1 cellular context compared by ENCODE assay signal in the genomic region with DNA sequence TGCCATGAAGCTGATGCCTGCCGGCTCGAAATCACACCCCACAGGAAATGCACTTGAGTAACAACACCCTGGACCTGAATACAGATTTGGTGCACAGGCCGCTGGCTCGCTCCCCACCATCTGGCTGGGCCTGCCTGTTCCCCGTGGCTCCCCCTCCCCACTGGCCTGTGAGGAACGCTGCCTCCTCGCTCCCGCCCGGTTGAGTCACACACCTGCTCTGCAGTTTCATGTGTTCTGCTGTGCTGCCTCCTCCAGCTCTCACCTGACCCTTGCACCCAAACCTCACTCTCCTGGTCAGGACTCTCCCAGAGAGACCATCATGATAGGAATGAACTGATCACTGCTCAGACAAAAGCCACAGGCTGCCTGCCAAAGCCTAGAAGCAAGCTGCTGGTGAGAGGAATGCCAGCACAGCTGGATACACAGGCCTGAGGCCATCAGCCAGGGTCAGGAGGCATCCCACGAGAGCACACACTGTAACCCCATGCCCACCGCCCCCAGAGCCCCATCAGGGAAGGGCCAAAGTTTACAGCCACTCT.
TF ChIP-seq lines count a peak whose summit lies in the region.

No MANE protein-coding gene starts in this region.

TF ChIP-seq in HepG2, 621 proteins besides CTCF, POLR2A, EP300 and RAD21 (continued from another document and continues in another):
- TF ChIP-seq TGIF2 (CRISPR knock-in tag; IDR thresholded peaks at IDR 0.05) (peak; percentile 70; the same call in 1 of the 2 replicates), ZFAT (CRISPR knock-in tag; conservative IDR thresholded peaks at IDR 0.05) (no peak), GATAD2A (CRISPR knock-in tag; IDR thresholded peaks at IDR 0.05) (peak; percentile 73), HNRNPK (IDR thresholded peaks at IDR 0.05; ENCODE audit: low read depth, low read length, poor library complexity, severe bottlenecking) (no peak), PHF5A (CRISPR knock-in tag; IDR thresholded peaks at IDR 0.05; ENCODE audit: low read depth, unreplicated experiment) (peak; percentile 52), ZNF441 (CRISPR knock-in tag; IDR thresholded peaks at IDR 0.05; ENCODE audit: borderline replicate concordance) (peak; percentile 34; the same call in 1 of the 2 replicates), IRF2 (CRISPR knock-in tag; IDR thresholded peaks at IDR 0.05) (peak; percentile 84), TBX2 (CRISPR knock-in tag; IDR thresholded peaks at IDR 0.05; ENCODE audit: borderline replicate concordance) (peak; percentile 86), AGO2 (optimal IDR thresholded peaks at IDR 0.05; ENCODE audit: low read depth, low read length) (peak; percentile 90), ZNF543 (CRISPR knock-in tag; IDR thresholded peaks at IDR 0.05) (no peak), NR2F1 (CRISPR knock-in tag; IDR thresholded peaks at IDR 0.05) (0 out of 4 replicates have a peak, but pooled peaks of 1 of the 2 experiments have one; percentile 30), MTA1 (CRISPR knock-in tag; IDR thresholded peaks at IDR 0.05; ENCODE audit: borderline replicate concordance) (peak; percentile 46; the same call in 1 of the 2 replicates), SKI (IDR thresholded peaks at IDR 0.05; ENCODE audit: partially characterized antibody) (peak; percentile 36), ZNF747 (CRISPR knock-in tag; IDR thresholded peaks at IDR 0.05; ENCODE audit: borderline replicate concordance) (peak; percentile 69; the same call in 1 of the 2 replicates), ZMAT3 (CRISPR knock-in tag; conservative IDR thresholded peaks at IDR 0.05) (0 out of 2 replicates have a peak, but pooled peaks have one; percentile 40), SRSF1 (optimal IDR thresholded peaks at IDR 0.05; ENCODE audit: low read depth, low read length) (peak; percentile 49), FIP1L1 (IDR thresholded peaks at IDR 0.05; ENCODE audit: borderline replicate concordance, insufficient read depth, low read depth, low read length) (0 out of 2 replicates have a peak, but pooled peaks have one; percentile 86), SOX13 (IDR thresholded peaks at IDR 0.05) (no peak), SOX13 (CRISPR knock-in tag; conservative IDR thresholded peaks at IDR 0.05 in 1 of 2, IDR thresholded peaks at IDR 0.05 in 1 of 2) (0 out of 4 replicates have a peak, but pooled peaks of 1 of the 2 experiments have one; percentile 21), KDM5B (CRISPR knock-in tag; IDR thresholded peaks at IDR 0.05; ENCODE audit: borderline replicate concordance) (peak; percentile 72; the same call in 1 of the 2 replicates), SOX5 (CRISPR knock-in tag; IDR thresholded peaks at IDR 0.05; ENCODE audit: borderline replicate concordance) (peak; percentile 62; the same call in 1 of the 2 replicates), MEF2D (CRISPR knock-in tag; IDR thresholded peaks at IDR 0.05) (peak; percentile 74), ZFP90 (CRISPR knock-in tag; IDR thresholded peaks at IDR 0.05; ENCODE audit: borderline replicate concordance) (peak; percentile 64; the same call in 1 of the 2 replicates), ZNF263 (CRISPR knock-in tag; IDR thresholded peaks at IDR 0.05) (peak; percentile 42; the same call in 1 of the 2 replicates), EED (CRISPR knock-in tag; IDR thresholded peaks at IDR 0.05) (peak; percentile 84; the same call in 1 of the 2 replicates), GABPB1 (CRISPR knock-in tag; IDR thresholded peaks at IDR 0.05) (peak; percentile 41; the same call in 1 of the 2 replicates), DPF2 (CRISPR knock-in tag; IDR thresholded peaks at IDR 0.05; ENCODE audit: borderline replicate concordance, low read depth) (peak; percentile 66; the same call in 1 of the 2 replicates), HMG20A (CRISPR knock-in tag; IDR thresholded peaks at IDR 0.05; ENCODE audit: borderline replicate concordance) (peak; percentile 56; the same call in 1 of the 2 replicates), POGZ (CRISPR knock-in tag; IDR thresholded peaks at IDR 0.05) (peak; percentile 41; the same call in 1 of the 2 replicates), ZBTB38 (CRISPR knock-in tag; IDR thresholded peaks at IDR 0.05) (peak; percentile 76; the same call in 1 of the 2 replicates), ZNF12 (CRISPR knock-in tag; IDR thresholded peaks at IDR 0.05) (0 out of 2 replicates have a peak, but pooled peaks have one; percentile 39), FOXM1 (CRISPR knock-in tag; IDR thresholded peaks at IDR 0.05) (no peak), HES4 (CRISPR knock-in tag; IDR thresholded peaks at IDR 0.05; ENCODE audit: borderline replicate concordance) (no peak), XRCC5 (optimal IDR thresholded peaks at IDR 0.05; ENCODE audit: low read length) (peak; percentile 84), TBP (CRISPR knock-in tag; IDR thresholded peaks at IDR 0.05) (no peak), FOXP1 (IDR thresholded peaks at IDR 0.05) (no peak), FOXP1 (CRISPR knock-in tag; IDR thresholded peaks at IDR 0.05) (peak; percentile 29; the same call in 1 of the 2 replicates), ZNF556 (CRISPR knock-in tag; IDR thresholded peaks at IDR 0.05; ENCODE audit: borderline replicate concordance) (peak; percentile 81)
- TF ChIP-seq, protein P1, sequence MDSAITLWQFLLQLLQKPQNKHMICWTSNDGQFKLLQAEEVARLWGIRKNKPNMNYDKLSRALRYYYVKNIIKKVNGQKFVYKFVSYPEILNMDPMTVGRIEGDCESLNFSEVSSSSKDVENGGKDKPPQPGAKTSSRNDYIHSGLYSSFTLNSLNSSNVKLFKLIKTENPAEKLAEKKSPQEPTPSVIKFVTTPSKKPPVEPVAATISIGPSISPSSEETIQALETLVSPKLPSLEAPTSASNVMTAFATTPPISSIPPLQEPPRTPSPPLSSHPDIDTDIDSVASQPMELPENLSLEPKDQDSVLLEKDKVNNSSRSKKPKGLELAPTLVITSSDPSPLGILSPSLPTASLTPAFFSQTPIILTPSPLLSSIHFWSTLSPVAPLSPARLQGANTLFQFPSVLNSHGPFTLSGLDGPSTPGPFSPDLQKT (CRISPR knock-in tag; IDR thresholded peaks at IDR 0.05; ENCODE audit: borderline replicate concordance): no peak
- TF ChIP-seq, protein P2, sequence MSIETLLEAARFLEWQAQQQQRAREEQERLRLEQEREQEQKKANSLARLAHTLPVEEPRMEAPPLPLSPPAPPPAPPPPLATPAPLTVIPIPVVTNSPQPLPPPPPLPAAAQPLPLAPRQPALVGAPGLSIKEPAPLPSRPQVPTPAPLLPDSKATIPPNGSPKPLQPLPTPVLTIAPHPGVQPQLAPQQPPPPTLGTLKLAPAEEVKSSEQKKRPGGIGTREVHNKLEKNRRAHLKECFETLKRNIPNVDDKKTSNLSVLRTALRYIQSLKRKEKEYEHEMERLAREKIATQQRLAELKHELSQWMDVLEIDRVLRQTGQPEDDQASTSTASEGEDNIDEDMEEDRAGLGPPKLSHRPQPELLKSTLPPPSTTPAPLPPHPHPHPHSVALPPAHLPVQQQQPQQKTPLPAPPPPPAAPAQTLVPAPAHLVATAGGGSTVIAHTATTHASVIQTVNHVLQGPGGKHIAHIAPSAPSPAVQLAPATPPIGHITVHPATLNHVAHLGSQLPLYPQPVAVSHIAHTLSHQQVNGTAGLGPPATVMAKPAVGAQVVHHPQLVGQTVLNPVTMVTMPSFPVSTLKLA (IDR thresholded peaks at IDR 0.05): 0 out of 2 replicates have a peak, but pooled peaks have one; percentile 15
- TF ChIP-seq, protein P3, sequence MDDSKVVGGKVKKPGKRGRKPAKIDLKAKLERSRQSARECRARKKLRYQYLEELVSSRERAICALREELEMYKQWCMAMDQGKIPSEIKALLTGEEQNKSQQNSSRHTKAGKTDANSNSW (CRISPR knock-in tag; IDR thresholded peaks at IDR 0.05; ENCODE audit: borderline replicate concordance): no peak
- TF ChIP-seq, protein P4, sequence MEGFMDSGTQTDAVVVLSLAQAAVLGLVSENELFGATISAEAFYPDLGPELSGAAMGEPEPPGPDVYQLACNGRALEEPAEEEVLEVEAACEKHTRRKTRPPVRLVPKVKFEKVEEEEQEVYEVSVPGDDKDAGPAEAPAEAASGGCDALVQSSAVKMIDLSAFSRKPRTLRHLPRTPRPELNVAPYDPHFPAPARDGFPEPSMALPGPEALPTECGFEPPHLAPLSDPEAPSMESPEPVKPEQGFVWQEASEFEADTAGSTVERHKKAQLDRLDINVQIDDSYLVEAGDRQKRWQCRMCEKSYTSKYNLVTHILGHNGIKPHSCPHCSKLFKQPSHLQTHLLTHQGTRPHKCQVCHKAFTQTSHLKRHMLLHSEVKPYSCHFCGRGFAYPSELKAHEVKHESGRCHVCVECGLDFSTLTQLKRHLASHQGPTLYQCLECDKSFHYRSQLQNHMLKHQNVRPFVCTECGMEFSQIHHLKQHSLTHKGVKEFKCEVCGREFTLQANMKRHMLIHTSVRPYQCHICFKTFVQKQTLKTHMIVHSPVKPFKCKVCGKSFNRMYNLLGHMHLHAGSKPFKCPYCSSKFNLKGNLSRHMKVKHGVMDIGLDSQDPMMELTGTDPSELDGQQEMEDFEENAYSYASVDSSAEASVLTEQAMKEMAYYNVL (CRISPR knock-in tag; IDR thresholded peaks at IDR 0.05; ENCODE audit: borderline replicate concordance): peak; percentile 43; the same call in 1 of the 2 replicates
- TF ChIP-seq, protein P5, sequence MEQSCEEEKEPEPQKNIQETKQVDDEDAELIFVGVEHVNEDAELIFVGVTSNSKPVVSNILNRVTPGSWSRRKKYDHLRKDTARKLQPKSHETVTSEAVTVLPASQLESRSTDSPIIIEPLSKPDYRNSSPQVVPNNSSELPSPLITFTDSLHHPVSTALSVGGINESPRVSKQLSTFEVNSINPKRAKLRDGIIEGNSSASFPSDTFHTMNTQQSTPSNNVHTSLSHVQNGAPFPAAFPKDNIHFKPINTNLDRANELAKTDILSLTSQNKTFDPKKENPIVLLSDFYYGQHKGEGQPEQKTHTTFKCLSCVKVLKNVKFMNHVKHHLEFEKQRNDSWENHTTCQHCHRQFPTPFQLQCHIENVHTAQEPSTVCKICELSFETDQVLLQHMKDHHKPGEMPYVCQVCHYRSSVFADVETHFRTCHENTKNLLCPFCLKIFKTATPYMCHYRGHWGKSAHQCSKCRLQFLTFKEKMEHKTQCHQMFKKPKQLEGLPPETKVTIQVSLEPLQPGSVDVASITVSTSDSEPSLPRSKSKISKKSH (CRISPR knock-in tag; IDR thresholded peaks at IDR 0.05; ENCODE audit: borderline replicate concordance): peak; percentile 68; the same call in 1 of the 2 replicates
- TF ChIP-seq, protein P6, sequence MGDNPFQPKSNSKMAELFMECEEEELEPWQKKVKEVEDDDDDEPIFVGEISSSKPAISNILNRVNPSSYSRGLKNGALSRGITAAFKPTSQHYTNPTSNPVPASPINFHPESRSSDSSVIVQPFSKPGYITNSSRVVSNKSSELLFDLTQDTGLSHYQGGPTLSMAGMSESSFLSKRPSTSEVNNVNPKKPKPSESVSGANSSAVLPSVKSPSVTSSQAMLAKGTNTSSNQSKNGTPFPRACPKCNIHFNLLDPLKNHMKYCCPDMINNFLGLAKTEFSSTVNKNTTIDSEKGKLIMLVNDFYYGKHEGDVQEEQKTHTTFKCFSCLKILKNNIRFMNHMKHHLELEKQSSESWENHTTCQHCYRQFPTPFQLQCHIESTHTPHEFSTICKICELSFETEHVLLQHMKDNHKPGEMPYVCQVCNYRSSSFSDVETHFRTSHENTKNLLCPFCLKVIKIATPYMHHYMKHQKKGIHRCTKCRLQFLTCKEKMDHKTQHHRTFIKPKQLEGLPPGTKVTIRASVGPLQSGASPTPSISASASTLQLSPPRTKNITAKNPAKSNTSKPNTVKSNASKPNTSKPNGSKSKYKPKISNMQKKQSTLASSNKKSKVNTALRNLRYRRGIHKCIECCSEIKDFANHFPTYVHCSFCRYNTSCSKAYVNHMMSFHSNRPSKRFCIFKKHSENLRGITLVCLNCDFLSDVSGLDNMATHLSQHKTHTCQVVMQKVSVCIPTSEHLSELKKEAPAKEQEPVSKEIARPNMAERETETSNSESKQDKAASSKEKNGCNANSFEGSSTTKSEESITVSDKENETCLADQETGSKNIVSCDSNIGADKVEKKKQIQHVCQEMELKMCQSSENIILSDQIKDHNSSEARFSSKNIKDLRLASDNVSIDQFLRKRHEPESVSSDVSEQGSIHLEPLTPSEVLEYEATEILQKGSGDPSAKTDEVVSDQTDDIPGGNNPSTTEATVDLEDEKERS (CRISPR knock-in tag; IDR thresholded peaks at IDR 0.05): peak; percentile 78; the same call in 1 of the 2 replicates
- TF ChIP-seq, protein P7, sequence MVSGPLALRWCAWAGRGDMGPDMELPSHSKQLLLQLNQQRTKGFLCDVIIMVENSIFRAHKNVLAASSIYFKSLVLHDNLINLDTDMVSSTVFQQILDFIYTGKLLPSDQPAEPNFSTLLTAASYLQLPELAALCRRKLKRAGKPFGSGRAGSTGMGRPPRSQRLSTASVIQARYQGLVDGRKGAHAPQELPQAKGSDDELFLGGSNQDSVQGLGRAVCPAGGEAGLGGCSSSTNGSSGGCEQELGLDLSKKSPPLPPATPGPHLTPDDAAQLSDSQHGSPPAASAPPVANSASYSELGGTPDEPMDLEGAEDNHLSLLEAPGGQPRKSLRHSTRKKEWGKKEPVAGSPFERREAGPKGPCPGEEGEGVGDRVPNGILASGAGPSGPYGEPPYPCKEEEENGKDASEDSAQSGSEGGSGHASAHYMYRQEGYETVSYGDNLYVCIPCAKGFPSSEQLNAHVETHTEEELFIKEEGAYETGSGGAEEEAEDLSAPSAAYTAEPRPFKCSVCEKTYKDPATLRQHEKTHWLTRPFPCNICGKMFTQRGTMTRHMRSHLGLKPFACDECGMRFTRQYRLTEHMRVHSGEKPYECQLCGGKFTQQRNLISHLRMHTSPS (CRISPR knock-in tag; IDR thresholded peaks at IDR 0.05; ENCODE audit: low read depth): peak; percentile 77; the same call in 1 of the 2 replicates
- TF ChIP-seq, protein P8, sequence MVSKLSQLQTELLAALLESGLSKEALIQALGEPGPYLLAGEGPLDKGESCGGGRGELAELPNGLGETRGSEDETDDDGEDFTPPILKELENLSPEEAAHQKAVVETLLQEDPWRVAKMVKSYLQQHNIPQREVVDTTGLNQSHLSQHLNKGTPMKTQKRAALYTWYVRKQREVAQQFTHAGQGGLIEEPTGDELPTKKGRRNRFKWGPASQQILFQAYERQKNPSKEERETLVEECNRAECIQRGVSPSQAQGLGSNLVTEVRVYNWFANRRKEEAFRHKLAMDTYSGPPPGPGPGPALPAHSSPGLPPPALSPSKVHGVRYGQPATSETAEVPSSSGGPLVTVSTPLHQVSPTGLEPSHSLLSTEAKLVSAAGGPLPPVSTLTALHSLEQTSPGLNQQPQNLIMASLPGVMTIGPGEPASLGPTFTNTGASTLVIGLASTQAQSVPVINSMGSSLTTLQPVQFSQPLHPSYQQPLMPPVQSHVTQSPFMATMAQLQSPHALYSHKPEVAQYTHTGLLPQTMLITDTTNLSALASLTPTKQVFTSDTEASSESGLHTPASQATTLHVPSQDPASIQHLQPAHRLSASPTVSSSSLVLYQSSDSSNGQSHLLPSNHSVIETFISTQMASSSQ (IDR thresholded peaks at IDR 0.05; ENCODE audit: low read depth): 0 out of 2 replicates have a peak, but pooled peaks have one; percentile 20
- TF ChIP-seq, protein P8 (CRISPR knock-in tag; IDR thresholded peaks at IDR 0.05; ENCODE audit: borderline replicate concordance): no peak
